20 cellular contexts compared by ENCODE assay signal in the genomic region with DNA sequence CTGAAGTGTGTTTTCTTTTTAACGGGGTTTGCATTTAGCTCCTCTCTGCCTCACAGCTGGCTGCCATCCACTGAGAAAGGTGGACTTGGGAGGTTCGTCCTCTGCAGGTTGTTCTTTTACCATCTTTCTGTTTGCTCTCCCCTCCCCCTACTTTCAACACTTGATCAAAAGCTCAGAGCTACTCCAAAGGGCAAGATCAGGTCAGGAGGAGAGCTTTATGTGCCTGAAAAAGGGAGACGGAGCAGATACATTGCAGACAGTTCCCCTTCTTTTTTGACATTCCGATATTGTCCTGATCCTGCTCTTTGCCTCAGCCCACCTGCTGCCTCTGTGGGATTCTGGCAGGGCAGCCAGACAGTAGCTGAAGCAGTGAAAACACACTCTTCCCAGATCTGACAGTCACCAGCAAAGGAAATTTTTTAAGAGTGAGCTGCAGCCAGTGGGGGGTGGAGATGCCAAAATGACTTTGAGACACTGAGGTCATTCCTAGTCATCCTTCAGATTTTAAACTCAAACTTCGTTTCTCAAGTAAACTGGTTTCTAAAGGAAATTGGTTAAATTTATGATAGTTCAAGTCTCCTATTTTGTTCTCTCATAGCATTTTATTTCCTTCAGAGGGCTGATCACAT. TPM values are rescaled to one million over a fixed set of nuclear protein-coding genes. Genes with fewer than 3 reads are reported as not detected.
DNase-seq lines count a peak whose midpoint lies in the region; ATAC-seq, FAIRE-seq and TF ChIP-seq lines count a peak whose summit lies in the region.
"Had no signal": no experiment of that assay in that cellular context is flagged by ENCODE, and none has a peak within 500 bp of the region (broad histone marks: within the 10 kb centered on the region; RNA-seq: fewer than 3 reads in every experiment).

No MANE protein-coding gene starts in this region.

- H3K27me3 ChIP-seq in bronchial epithelial cell (ENCODE audit: control insufficient read depth, insufficient read depth, low read length), result no peaks in the 10 kb centered on the region
- H3K27me3 ChIP-seq in HepG2 (ENCODE audit: control insufficient read depth in 1 of 2, insufficient read depth in 2 of 2, low read length in 2 of 2), result no peaks in the 10 kb centered on the region

- no TSS peak for BruUV-seq in HepG2 (replicated peaks; lab: Mats Ljungman, UMichigan)

- intact Hi-C loops in HepG2 (cut with micrococcal nuclease; ENCODE audit: unreplicated experiment), result no loop called here
- intact Hi-C loops in posterior cingulate gyrus (cut with DNase I), result no loop called here

- H3K4me3 Mint-ChIP-seq in HFFc6, result peak overlapping the region; percentile 61
- H3K4me3 Mint-ChIP-seq: activated B cell treated with CpG ODN at 0.5 μM for 24 hours; activated CD8-positive, alpha-beta memory T cell treated with anti-CD3 and anti-CD28 coated beads, Interleukin-2, amount 10 ng/mL, durations not matched to agents 7 days and 5 days; CD8-positive, alpha-beta T cell had no signal

- H2AFZ ChIP-seq in HepG2 (ENCODE audit: low read length), result no peak overlapping the region

- TF ChIP-seq POLR2A in HepG2 (IDR thresholded peaks at IDR 0.05; ENCODE audit: insufficient read depth in 1 of 2, low read depth in 2 of 2, low read length in 2 of 2), result no peak

- in situ Hi-C loops in HepG2 (cut with HindIII; ENCODE audit: extremely low pct_ligation_motif_present, low pct_unique_long_range_greater_than_20kb), result no loop called here

- H3K9me3 ChIP-seq in HepG2 (ENCODE audit: low read length), result peaks cover 4% of the 10 kb centered on the region; the same call in 1 of the 2 replicates

- peak in 1 of 2 experiments; percentile 93; a peak in 2 of 4 replicates for TF ChIP-seq EP300 in HepG2 (IDR thresholded peaks at IDR 0.05; ENCODE audit: low read depth in 2 of 2, low read length in 2 of 2)
- TF ChIP-seq EP300 in HepG2 (CRISPR knock-in tag; IDR thresholded peaks at IDR 0.05; ENCODE audit: borderline replicate concordance), result peak; percentile 66; the same call in 1 of the 2 replicates

- DNase-seq in HFFc6 (peak; percentile 60), bronchial epithelial cell (ENCODE audit: low read depth) (peak; percentile 14), HepG2 (ENCODE audit: low spot score) (peak; percentile 88), posterior cingulate gyrus (no peak), NCI-H187 (lab: John Stamatoyannopoulos, UW) (no peak), HK-2 (ENCODE audit: unreplicated experiment) (no peak)
- DNase-seq in stimulated activated CD8-positive, alpha-beta memory T cell treated with anti-CD3 and anti-CD28 coated beads, Interleukin-4, amount 100 ng/mL, for 48 hours, result no peak
- DNase-seq: activated B cell treated with CpG ODN at 0.5 μM for 24 hours; activated CD8-positive, alpha-beta memory T cell treated with anti-CD3 and anti-CD28 coated beads, Interleukin-2, amount 10 ng/mL, durations not matched to agents 7 days and 5 days; CD8-positive, alpha-beta T cell; GF-D8; GOT3; NCI-H1417 treated with DMSO at 0.1 percent for 48 hours; NCI-H510A; OCI-M1; stimulated activated CD4-positive, alpha-beta T cell treated with anti-CD3 and anti-CD28 coated beads, Interleukin-2, amount 100 ng/mL, for 24 hours had no signal

- H3K36me3 Mint-ChIP-seq in HFFc6 (ENCODE audit: low read depth), result peaks cover 14% of the 10 kb centered on the region
- H3K36me3 Mint-ChIP-seq: activated CD8-positive, alpha-beta memory T cell treated with anti-CD3 and anti-CD28 coated beads, Interleukin-2, amount 10 ng/mL, durations not matched to agents 7 days and 5 days; CD8-positive, alpha-beta T cell had no signal

- WGBS in HepG2 (ENCODE audit: low lambda C conversion rate), result 5% methylated on average over 5 of the region's 5 CpGs

- peak overlapping the region; percentile 77 for H3K27ac ChIP-seq in HepG2 (ENCODE audit: extremely low read length, insufficient read depth, low read length)

- H3K4me1 ChIP-seq in HepG2 (ENCODE audit: insufficient read depth, low read length), result peaks cover 88% of the 10 kb centered on the region

- H3K4me3 ChIP-seq in bronchial epithelial cell (ENCODE audit: low read depth, low read length), result no peak overlapping the region
- H3K4me3 ChIP-seq in HepG2 (replicated peaks in 1 of 3; ENCODE audit: insufficient read depth in 1 of 3, low read depth in 2 of 3, low read length in 3 of 3), result peak overlapping the region in 2 of 3 experiments; percentile 13 to 31; a peak in 3 of 6 replicates
- H3K4me3 ChIP-seq: K562 had no signal

- peak overlapping the region; percentile 3; the same call in 1 of the 2 replicates for H3K9ac ChIP-seq in HepG2 (ENCODE audit: insufficient read depth, low read depth, low read length)

- no peaks in the 10 kb centered on the region for H3K36me3 ChIP-seq in bronchial epithelial cell (ENCODE audit: control insufficient read depth, insufficient read depth, low read length)
- no peaks in the 10 kb centered on the region; a peak in 1 of 5 replicates for H3K36me3 ChIP-seq in HepG2 (replicated peaks in 1 of 2; ENCODE audit: control insufficient read depth in 1 of 2, insufficient read depth in 2 of 2, low read length in 2 of 2)

- CTCF ChIA-PET in HepG2 (lab: Yijun Ruan, JAX; ENCODE audit: low intra/inter-chr PET ratio, low total read pairs), result no interaction called here

- no peaks in the 10 kb centered on the region for H3K9me3 Mint-ChIP-seq in HFFc6

- H3K27ac Mint-ChIP-seq in HFFc6, result peak overlapping the region; percentile 76
- H3K27ac Mint-ChIP-seq: activated B cell treated with CpG ODN at 0.5 μM for 24 hours; activated CD8-positive, alpha-beta memory T cell treated with anti-CD3 and anti-CD28 coated beads, Interleukin-2, amount 10 ng/mL, durations not matched to agents 7 days and 5 days; CD8-positive, alpha-beta T cell had no signal

- peaks cover 52% of the 10 kb centered on the region for H3K4me1 Mint-ChIP-seq in HFFc6 (ENCODE audit: low read depth)

- peak; percentile 7; the same call in 1 of the 2 replicates for TF ChIP-seq RAD21 in HepG2 (CRISPR knock-in tag; IDR thresholded peaks at IDR 0.05)

- POLR2A ChIA-PET in HepG2 (lab: Yijun Ruan, JAX), result interaction anchor here (0.7 to 3.6 kb wide), 11 partner anchors 9 to 38 kb away, joined by 3 to 35 read pairs (median 5); a partner anchor contains a TSS

- TF ChIP-seq CTCF in HFFc6 (IDR thresholded peaks at IDR 0.05), result no peak
- TF ChIP-seq CTCF in bronchial epithelial cell (IDR thresholded peaks at IDR 0.05; ENCODE audit: insufficient read depth, low read length, severe bottlenecking), result no peak
- 0 out of 2 replicates have a peak, but pooled peaks have one; percentile 15 for TF ChIP-seq CTCF in HepG2 (CRISPR knock-in tag; IDR thresholded peaks at IDR 0.05)

- H4K20me1 ChIP-seq in HepG2 (ENCODE audit: insufficient read depth, low read length), result no peaks in the 10 kb centered on the region

- peak; percentile 78 for ATAC-seq in HepG2
- ATAC-seq: activated CD8-positive, alpha-beta memory T cell treated with anti-CD3 and anti-CD28 coated beads, Interleukin-2, amount 10 ng/mL, durations not matched to agents 7 days and 5 days; CD8-positive, alpha-beta T cell; K562 had no signal

- no peaks in the 10 kb centered on the region; the same call in 1 of the 2 replicates for H3K27me3 Mint-ChIP-seq in HFFc6 (ENCODE audit: insufficient read depth)
- H3K27me3 Mint-ChIP-seq: activated B cell treated with CpG ODN at 0.5 μM for 24 hours; activated CD8-positive, alpha-beta memory T cell treated with anti-CD3 and anti-CD28 coated beads, Interleukin-2, amount 10 ng/mL, durations not matched to agents 7 days and 5 days had no signal

- FAIRE-seq in bronchial epithelial cell (lab: Jason Lieb, UNC) (no peak), HepG2 (lab: Jason Lieb, UNC) (peak; percentile 96)
- FAIRE-seq: K562, keratinocyte had no signal

- H3K79me2 ChIP-seq in HepG2 (ENCODE audit: insufficient read depth, low read length), result no peaks in the 10 kb centered on the region

- peak overlapping the region; percentile 81 for H3K4me2 ChIP-seq in HepG2 (ENCODE audit: low read depth, low read length)

TF ChIP-seq in HepG2, 621 proteins besides CTCF, POLR2A, EP300 and RAD21 (continues in another document):
- 0 out of 2 replicates have a peak, but pooled peaks have one; percentile 8 for TF ChIP-seq STAT5B (CRISPR knock-in tag; IDR thresholded peaks at IDR 0.05)
- TF ChIP-seq TBL1XR1 (IDR thresholded peaks at IDR 0.05; ENCODE audit: borderline replicate concordance, low read length, partially characterized antibody), result no peak

RNA-seq across cellular contexts. Expression of a gene that starts 26.5 kb away (rescaled TPM):
- not detected for total RNA-seq in HFFc6 (2021; fragmentation: NEBNext Ultra II Directional; extraction: Animal tissue kit (Norgen Biotek cat#: 25700))
- total RNA-seq in bronchial epithelial cell, result not detected in 2 replicates
- total RNA-seq in HepG2 (2016; rRNA removed; fragmentation: Illumina TruSeq; extraction: Trizol), result 97.8 and 104 TPM in 2 replicates
- total RNA-seq in HepG2 (2016; cell fraction: cytosol; rRNA removed; fragmentation: Illumina TruSeq; extraction: Trizol; ENCODE audit: low read depth), result 41.9 and 46.7 TPM in 2 replicates
- 92.4 and 106 TPM in 2 replicates for total RNA-seq in HepG2 (2016; cell fraction: insoluble cytoplasmic fraction; rRNA removed; fragmentation: Illumina TruSeq; extraction: Trizol)
- total RNA-seq in HepG2 (2016; cell fraction: membrane; rRNA removed; fragmentation: Illumina TruSeq; extraction: Trizol), result 60.2 and 61.3 TPM in 2 replicates
- 91.8 and 97.0 TPM in 2 replicates for total RNA-seq in HepG2 (2016; cell fraction: nucleus; rRNA removed; fragmentation: Illumina TruSeq; extraction: Trizol)
- 37.9 and 41.8 TPM in 2 replicates for polyA plus RNA-seq in HepG2 (2011; rRNA removed)
- 28.9 and 39.2 TPM in 2 replicates for polyA plus RNA-seq in HepG2 (2011; cell fraction: cytosol; rRNA removed)
- 42.3 and 58.0 TPM in 2 replicates for polyA plus RNA-seq in HepG2 (2011; cell fraction: nucleus; rRNA removed)
- polyA plus RNA-seq in HepG2 (2012), result 67.5 and 98.6 TPM in 2 replicates
- 32.8 and 42.1 TPM in 2 replicates for polyA plus RNA-seq in HepG2 (2016; cell fraction: cytosol; fragmentation: Illumina TruSeq; extraction: Trizol; ENCODE audit: low read depth)
- polyA plus RNA-seq in HepG2 (2016; cell fraction: insoluble cytoplasmic fraction; fragmentation: Illumina TruSeq; extraction: Trizol; ENCODE audit: low read depth), result 87.1 and 90.1 TPM in 2 replicates
- polyA plus RNA-seq in HepG2 (2016; cell fraction: membrane; fragmentation: Illumina TruSeq; extraction: Trizol; ENCODE audit: low read depth), result 46.2 and 48.8 TPM in 2 replicates
- polyA plus RNA-seq in HepG2 (2016; cell fraction: nucleus; fragmentation: Illumina TruSeq; extraction: Trizol; ENCODE audit: insufficient read depth, low read depth), result 109 and 122 TPM in 2 replicates
- 57.4 TPM in 1 of 2 replicates, not detected in the other for polyA minus RNA-seq in HepG2 (2011; rRNA and poly(A)+ RNA removed; ENCODE audit: low replicate concordance)
- polyA minus RNA-seq in HepG2 (2011; cell fraction: cytosol; rRNA and poly(A)+ RNA removed), result 15.2 and 17.4 TPM in 2 replicates
- polyA minus RNA-seq in HepG2 (2011; cell fraction: nucleus; rRNA and poly(A)+ RNA removed), result 124 and 145 TPM in 2 replicates
- total RNA-seq: activated B cell treated with CpG ODN at 0.5 μM for 24 hours; activated CD8-positive, alpha-beta memory T cell treated with anti-CD3 and anti-CD28 coated beads, Interleukin-2, amount 10 ng/mL, durations not matched to agents 7 days and 5 days; CD8-positive, alpha-beta T cell; glomerular endothelial cell; K562; pulmonary artery endothelial cell had no signal
- polyA plus RNA-seq: K562, keratinocyte had no signal

Comparison
In these comparisons a context has a peak if more than half of its experiments do, and no peak if none do; other contexts are left out.
1. DNase-seq: peak in HFFc6 (single experiment), bronchial epithelial cell (single experiment) and HepG2 (single experiment); none in stimulated activated CD8-positive, alpha-beta memory T cell treated with anti-CD3 and anti-CD28 coated beads, Interleukin-4, amount 100 ng/mL, for 48 hours (single experiment), posterior cingulate gyrus (0 of 10), NCI-H187 (0 of 2) and HK-2 (single experiment).
2. RNA of a gene that starts 26.5 kb away (total RNA-seq): 41.9 to 106 TPM in HepG2; not detected in HFFc6 and not detected in bronchial epithelial cell; every median in the first group is over 10 times any median in the second.